1 cellular context compared by ENCODE assay signal in the genomic region with DNA sequence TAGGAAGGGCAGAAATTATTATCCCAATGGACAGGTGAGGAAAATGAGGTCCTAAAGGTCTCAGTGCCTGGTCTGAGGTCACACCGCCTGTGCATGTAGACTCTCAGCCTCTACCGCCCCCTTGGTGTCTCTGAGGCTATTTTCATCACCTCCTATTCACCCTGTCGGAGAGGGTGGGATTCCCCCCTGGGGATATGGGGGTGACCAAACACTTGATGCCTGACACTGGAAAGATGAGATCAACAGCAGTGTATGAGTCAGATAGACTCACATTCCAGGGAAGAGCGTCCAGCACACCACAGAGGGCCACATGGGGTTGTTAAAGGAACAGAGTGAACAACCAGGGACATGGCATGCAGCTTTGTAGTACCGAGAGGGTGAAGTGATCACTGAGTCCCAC.
TF ChIP-seq lines count a peak whose summit lies in the region.

No MANE protein-coding gene starts in this region.

TF ChIP-seq in GM23338, 12 proteins besides CTCF, POLR2A, EP300 and RAD21 (continued from another document):
- TF ChIP-seq, protein P1, sequence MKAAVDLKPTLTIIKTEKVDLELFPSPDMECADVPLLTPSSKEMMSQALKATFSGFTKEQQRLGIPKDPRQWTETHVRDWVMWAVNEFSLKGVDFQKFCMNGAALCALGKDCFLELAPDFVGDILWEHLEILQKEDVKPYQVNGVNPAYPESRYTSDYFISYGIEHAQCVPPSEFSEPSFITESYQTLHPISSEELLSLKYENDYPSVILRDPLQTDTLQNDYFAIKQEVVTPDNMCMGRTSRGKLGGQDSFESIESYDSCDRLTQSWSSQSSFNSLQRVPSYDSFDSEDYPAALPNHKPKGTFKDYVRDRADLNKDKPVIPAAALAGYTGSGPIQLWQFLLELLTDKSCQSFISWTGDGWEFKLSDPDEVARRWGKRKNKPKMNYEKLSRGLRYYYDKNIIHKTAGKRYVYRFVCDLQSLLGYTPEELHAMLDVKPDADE (IDR thresholded peaks at IDR 0.05): no peak
